In the genomic region with DNA sequence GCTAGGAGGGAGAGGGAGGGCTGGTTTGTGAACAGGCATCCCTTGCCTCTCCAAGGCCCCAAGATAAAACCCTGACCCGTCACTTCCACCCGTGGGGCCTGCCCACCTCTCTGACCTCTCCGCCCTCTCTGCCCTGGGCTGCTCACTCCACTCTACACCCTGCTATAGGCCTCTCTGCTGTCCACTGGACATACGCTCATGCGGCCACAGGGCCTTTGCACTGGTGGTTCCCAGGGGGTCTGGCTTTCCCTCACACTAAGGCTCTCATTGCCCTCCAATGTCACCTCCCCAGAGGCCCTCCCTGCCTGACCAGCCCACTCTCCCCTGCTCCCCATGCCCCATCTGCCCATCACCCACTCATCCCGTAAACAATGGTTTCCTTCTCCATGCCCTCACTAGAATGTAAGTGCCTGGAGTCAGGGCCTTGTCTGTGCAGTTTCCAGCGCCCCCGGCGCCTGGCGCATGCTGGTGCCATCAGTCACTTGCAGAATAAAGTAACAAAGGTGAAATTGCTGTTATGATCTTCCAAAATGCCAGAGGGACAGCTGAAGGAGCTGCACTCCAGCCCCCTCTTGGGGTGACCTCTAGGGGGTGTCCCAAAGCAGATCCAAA, we compare ENCODE assay signal across 11 cellular contexts.
DNase-seq lines count a peak whose midpoint lies in the region; ATAC-seq and TF ChIP-seq lines count a peak whose summit lies in the region.
"Had no signal": no experiment of that assay in that cellular context is flagged by ENCODE, and none has a peak within 500 bp of the region (broad histone marks: within the 10 kb centered on the region; RNA-seq: fewer than 3 reads in every experiment).

No MANE protein-coding gene starts in this region.

- peaks cover 20% of the 10 kb centered on the region for H3K36me3 Mint-ChIP-seq in endodermal cell (ENCODE audit: low read depth)

- peaks cover 84% of the 10 kb centered on the region for H3K79me2 ChIP-seq in osteoblast (ENCODE audit: insufficient read depth, low read length)

- WGBS in endodermal cell (ENCODE audit: insufficient coverage in 1 of 2, insufficient read length in 1 of 2), 2 experiments, result 93 to 100% methylated on average over 6 to 10 of the region's 10 CpGs
- 93% methylated on average over 10 of the region's 10 CpGs for WGBS in urinary bladder

- H3K4me3 Mint-ChIP-seq in endodermal cell, result no peak overlapping the region
- H3K4me3 Mint-ChIP-seq: activated CD4-positive, alpha-beta memory T cell treated with anti-CD3 and anti-CD28 coated beads, Interleukin-2, amount 10 ng/mL, durations not matched to agents 7 days and 5 days had no signal

- intact Hi-C loops in cardiac septum (cut with DNase I), result loop anchor here (2.0 to 5.0 kb wide), 6 partner anchors 24 to 379 kb away; a partner anchor contains a TSS

- no peaks in the 10 kb centered on the region for H3K4me1 Mint-ChIP-seq in endodermal cell
- H3K4me1 Mint-ChIP-seq: activated CD4-positive, alpha-beta memory T cell treated with anti-CD3 and anti-CD28 coated beads, Interleukin-2, amount 10 ng/mL, durations not matched to agents 7 days and 5 days had no signal

- peaks cover 46% of the 10 kb centered on the region for H3K36me3 ChIP-seq in right atrium auricular region
- peaks cover 3% of the 10 kb centered on the region for H3K36me3 ChIP-seq in endodermal cell (ENCODE audit: control insufficient read depth, insufficient read depth, low read length)
- peaks cover 62% of the 10 kb centered on the region for H3K36me3 ChIP-seq in osteoblast (ENCODE audit: insufficient read depth, low read length)
- H3K36me3 ChIP-seq in urinary bladder (ENCODE audit: insufficient read depth), result peaks cover 4% of the 10 kb centered on the region

- ATAC-seq in HG02852 (IDR thresholded peaks at IDR 0.05; ENCODE audit: unreplicated experiment), result no peak
- ATAC-seq in GM18519 (IDR thresholded peaks at IDR 0.05; ENCODE audit: low FRiP score, unreplicated experiment), result no peak

- H3K27me3 ChIP-seq in right atrium auricular region, result no peaks in the 10 kb centered on the region
- no peaks in the 10 kb centered on the region for H3K27me3 ChIP-seq in endodermal cell (ENCODE audit: control insufficient read depth, insufficient read depth, low read length, poor library complexity, severe bottlenecking)
- H3K27me3 ChIP-seq in osteoblast (ENCODE audit: insufficient read depth, low read length), result no peaks in the 10 kb centered on the region
- H3K27me3 ChIP-seq: SJSA1 had no signal

- no peak overlapping the region for H3K4me3 ChIP-seq in right atrium auricular region
- H3K4me3 ChIP-seq in endodermal cell (ENCODE audit: low read length), result no peak overlapping the region
- no peak overlapping the region for H3K4me3 ChIP-seq in osteoblast (ENCODE audit: insufficient read depth, low read length)
- no peak overlapping the region for H3K4me3 ChIP-seq in urinary bladder (ENCODE audit: low read depth, low read length)
- H3K4me3 ChIP-seq: SJSA1 had no signal

- no peak overlapping the region for H3K9ac ChIP-seq in endodermal cell (ENCODE audit: extremely low read depth, low read length, poor library complexity, severe bottlenecking)
- H3K9ac ChIP-seq: KMS-11 had no signal

- H3K27ac ChIP-seq in right atrium auricular region (peak overlapping the region; percentile 92 to 93), endodermal cell (ENCODE audit: low read depth, low read length) (no peak overlapping the region), osteoblast (ENCODE audit: low read depth, low read length) (peak overlapping the region; percentile 84), urinary bladder (ENCODE audit: low read depth) (peak overlapping the region; percentile 80)
- H3K27ac ChIP-seq: KMS-11 had no signal

- no peak overlapping the region for H3K27ac Mint-ChIP-seq in endodermal cell
- H3K27ac Mint-ChIP-seq: activated CD4-positive, alpha-beta memory T cell treated with anti-CD3 and anti-CD28 coated beads, Interleukin-2, amount 10 ng/mL, durations not matched to agents 7 days and 5 days had no signal

- H3K9me3 Mint-ChIP-seq in endodermal cell, result no peaks in the 10 kb centered on the region
- H3K9me3 Mint-ChIP-seq: activated CD4-positive, alpha-beta memory T cell treated with anti-CD3 and anti-CD28 coated beads, Interleukin-2, amount 10 ng/mL, durations not matched to agents 7 days and 5 days had no signal

- H3K9me3 ChIP-seq in right atrium auricular region (no peaks in the 10 kb centered on the region), endodermal cell (ENCODE audit: control insufficient read depth, low read length) (no peaks in the 10 kb centered on the region), osteoblast (ENCODE audit: low read depth, low read length) (no peaks in the 10 kb centered on the region)
- H3K9me3 ChIP-seq: SJSA1 had no signal

- no peak overlapping the region for H2AFZ ChIP-seq in osteoblast (ENCODE audit: low read length)

- no peak for TF ChIP-seq CTCF in right atrium auricular region (IDR thresholded peaks at IDR 0.05)
- TF ChIP-seq CTCF in endodermal cell (conservative IDR thresholded peaks at IDR 0.05), result peak; percentile 33
- no peak for TF ChIP-seq CTCF in osteoblast (IDR thresholded peaks at IDR 0.05; ENCODE audit: extremely low read depth, low read depth, low read length)

- H3K27me3 Mint-ChIP-seq in endodermal cell (ENCODE audit: insufficient read depth), result no peaks in the 10 kb centered on the region
- H3K27me3 Mint-ChIP-seq: activated CD4-positive, alpha-beta memory T cell treated with anti-CD3 and anti-CD28 coated beads, Interleukin-2, amount 10 ng/mL, durations not matched to agents 7 days and 5 days had no signal

- peaks cover 66% of the 10 kb centered on the region for H4K20me1 ChIP-seq in osteoblast (ENCODE audit: insufficient read depth, low read length)

- H3K4me2 ChIP-seq in osteoblast (ENCODE audit: insufficient read depth, low read length), result no peak overlapping the region
- H3K4me2 ChIP-seq: KMS-11 had no signal

- no peak for DNase-seq in right atrium auricular region (ENCODE audit: low spot score)
- no peak for DNase-seq in cardiac septum (ENCODE audit: low spot score)
- DNase-seq in endodermal cell, result no peak
- no peak for DNase-seq in osteoblast (ENCODE audit: insufficient read length, low spot score, missing footprints)
- no peak for DNase-seq in SKM-1 treated with dmso at 0.1 percent for 144 hours (lab: John Stamatoyannopoulos, UW; ENCODE audit: unreplicated experiment)
- DNase-seq: activated CD4-positive, alpha-beta memory T cell treated with anti-CD3 and anti-CD28 coated beads, Interleukin-2, amount 10 ng/mL, durations not matched to agents 7 days and 5 days had no signal

- H3K4me1 ChIP-seq in right atrium auricular region, result peaks cover 0 to 78% of the 10 kb centered on the region in 2 donors
- no peaks in the 10 kb centered on the region for H3K4me1 ChIP-seq in endodermal cell (ENCODE audit: control insufficient read depth, insufficient read depth, low read length)
- peaks cover 26% of the 10 kb centered on the region for H3K4me1 ChIP-seq in osteoblast (ENCODE audit: insufficient read depth, low read length)
- no peaks in the 10 kb centered on the region for H3K4me1 ChIP-seq in urinary bladder (ENCODE audit: insufficient read depth)
